Comparison of ENCODE assay signal across 10 cellular contexts in genomic region chr22:20510811-20511577, GRCh38. TPM values are rescaled to one million over a fixed set of nuclear protein-coding genes. Genes with fewer than 3 reads are reported as not detected.
DNase-seq lines count a peak whose midpoint lies in the region; ATAC-seq, FAIRE-seq and TF ChIP-seq lines count a peak whose summit lies in the region.
"Had no signal": no experiment of that assay in that cellular context is flagged by ENCODE, and none has a peak within 500 bp of the region (broad histone marks: within the 10 kb centered on the region; RNA-seq: fewer than 3 reads in every experiment).

No MANE protein-coding gene starts in this region.

- CTCF ChIA-PET in Calu3 (lab: Charles Lee): no interaction called here

- H3K4me3 ChIP-seq in OCI-LY3 (ENCODE audit: low read length) (peak overlapping the region; percentile 34), rectal smooth muscle tissue (ENCODE audit: low read length) (no peak overlapping the region), uterus (no peak overlapping the region)
- H3K4me3 ChIP-seq: pancreas had no signal

- H3K9me3 ChIP-seq in OCI-LY3 (ENCODE audit: insufficient read depth, low read length): no peaks in the 10 kb centered on the region
- no peaks in the 10 kb centered on the region for H3K9me3 ChIP-seq in uterus
- H3K9me3 ChIP-seq: pancreas had no signal

- DNase-seq in Calu3 (no peak), endothelial cell (ENCODE audit: low spot score) (no peak), uterus (no peak), T-helper 9 cell (no peak), H54 (ENCODE audit: insufficient read length, low spot score) (no peak)

- no TSS peak for BruUV-seq in Calu3 (replicated peaks; lab: Mats Ljungman, UMichigan)

- H3K27ac ChIP-seq in OCI-LY3 (ENCODE audit: low read length): no peak overlapping the region
- peak overlapping the region; percentile 6 for H3K27ac ChIP-seq in rectal smooth muscle tissue (ENCODE audit: low read depth, low read length)
- peak overlapping the region in 1 of 2 donors; percentile 97 for H3K27ac ChIP-seq in uterus

- no peak overlapping the region for H2AFZ ChIP-seq in OCI-LY3 (ENCODE audit: low read depth, low read length)

- H3K4me2 ChIP-seq in OCI-LY3 (ENCODE audit: low read length): peak overlapping the region; percentile 92

- intact Hi-C loops in Calu3 (cut with micrococcal nuclease; ENCODE audit: unreplicated experiment) (no loop called here), uterus (cut with DNase I; ENCODE audit: low total_unique reads) (no loop called here)

- peak overlapping the region; percentile 77 for H3K27ac Mint-ChIP-seq in Calu3 (ENCODE audit: unreplicated experiment)
- H3K27ac Mint-ChIP-seq in endothelial cell (ENCODE audit: unreplicated experiment): peak overlapping the region; percentile 99

- H3K27me3 Mint-ChIP-seq in Calu3 (ENCODE audit: unreplicated experiment) (no peaks in the 10 kb centered on the region), endothelial cell (ENCODE audit: unreplicated experiment) (peaks cover 13% of the 10 kb centered on the region)

- no peak for TF ChIP-seq CTCF in Calu3 (IDR thresholded peaks at IDR 0.05; ENCODE audit: unreplicated experiment)
- no peak for TF ChIP-seq CTCF in OCI-LY3 (IDR thresholded peaks at IDR 0.05; ENCODE audit: low read depth, low read length)
- TF ChIP-seq CTCF in endothelial cell (IDR thresholded peaks at IDR 0.05; ENCODE audit: unreplicated experiment): no peak
- no peak for TF ChIP-seq CTCF in uterus (IDR thresholded peaks at IDR 0.05)

- peaks cover 66% of the 10 kb centered on the region for H4K20me1 ChIP-seq in OCI-LY3 (ENCODE audit: insufficient read depth, low read length)

- H3K9ac ChIP-seq in OCI-LY3 (ENCODE audit: low read length) (no peak overlapping the region), rectal smooth muscle tissue (ENCODE audit: low read length) (no peak overlapping the region)

- H3K27me3 ChIP-seq in OCI-LY3 (ENCODE audit: low read depth, low read length) (no peaks in the 10 kb centered on the region), rectal smooth muscle tissue (ENCODE audit: control insufficient read depth, insufficient read depth, low read length) (no peaks in the 10 kb centered on the region), uterus (no peaks in the 10 kb centered on the region)
- H3K27me3 ChIP-seq: pancreas had no signal

- H3K36me3 ChIP-seq in OCI-LY3 (replicated peaks; ENCODE audit: low read depth, low read length) (peaks cover 22% of the 10 kb centered on the region), rectal smooth muscle tissue (ENCODE audit: control insufficient read depth, insufficient read depth, low read length) (peaks cover 5% of the 10 kb centered on the region), uterus (no peaks in the 10 kb centered on the region)
- H3K36me3 ChIP-seq: pancreas had no signal

- H3K9me3 Mint-ChIP-seq in Calu3 (ENCODE audit: low read depth, unreplicated experiment): no peaks in the 10 kb centered on the region
- no peaks in the 10 kb centered on the region for H3K9me3 Mint-ChIP-seq in endothelial cell (ENCODE audit: unreplicated experiment)

- ATAC-seq in GM18502 (IDR thresholded peaks at IDR 0.05; ENCODE audit: poor library complexity, unreplicated experiment): no peak
- ATAC-seq: pancreas had no signal

- no peak for FAIRE-seq in H54 (lab: Jason Lieb, UNC)
- FAIRE-seq: pancreas, RCC 7860 had no signal

- peaks cover 85% of the 10 kb centered on the region for H3K79me2 ChIP-seq in OCI-LY3 (ENCODE audit: low read length)

- peaks cover 49% of the 10 kb centered on the region for H3K36me3 Mint-ChIP-seq in Calu3 (ENCODE audit: insufficient read depth, unreplicated experiment)
- peaks cover 10% of the 10 kb centered on the region for H3K36me3 Mint-ChIP-seq in endothelial cell (ENCODE audit: low read depth, unreplicated experiment)

- peak overlapping the region; percentile 79 for H3K4me3 Mint-ChIP-seq in Calu3 (ENCODE audit: low read depth, unreplicated experiment)
- H3K4me3 Mint-ChIP-seq in endothelial cell (ENCODE audit: unreplicated experiment): peak overlapping the region; percentile 31

- TF ChIP-seq POLR2A in uterus (IDR thresholded peaks at IDR 0.05): no peak
- TF ChIP-seq POLR2A in H54 (IDR thresholded peaks at IDR 0.05; ENCODE audit: low read depth, low read length): no peak

- H3K4me1 Mint-ChIP-seq in Calu3 (ENCODE audit: low read depth, unreplicated experiment): peaks cover 61% of the 10 kb centered on the region
- H3K4me1 Mint-ChIP-seq in endothelial cell (ENCODE audit: unreplicated experiment): peaks cover 50% of the 10 kb centered on the region

- H3K4me1 ChIP-seq in OCI-LY3 (ENCODE audit: low read length) (peaks cover 35% of the 10 kb centered on the region), rectal smooth muscle tissue (ENCODE audit: control insufficient read depth, insufficient read depth, low read length) (peaks cover 22% of the 10 kb centered on the region), uterus (peaks cover 7 to 28% of the 10 kb centered on the region in 2 donors)

RNA-seq across cellular contexts. Expression of gene MED15, which starts 3.6 kb away (rescaled TPM):
- 137 and 144 TPM in 2 replicates for total RNA-seq in Calu3 (2022)
- 165 TPM for total RNA-seq in endothelial cell (ENCODE audit: unreplicated experiment)
- total RNA-seq in uterus: 100 to 1,000 TPM in 1 of 4 donors, 10 to 100 TPM in 3; 16.5 to 110 (median 38.6) TPM

RNA-seq across cellular contexts. Expression of gene KLHL22, which starts 15.4 kb away (rescaled TPM):
- 26.5 and 28.1 TPM in 2 replicates for total RNA-seq in Calu3 (2022)
- total RNA-seq in endothelial cell (ENCODE audit: unreplicated experiment): 19.4 TPM
- total RNA-seq in uterus: 10 to 100 TPM; 14.1 to 73.8 (median 42.7) TPM
